Comparison of ENCODE assay signal across 1 cellular context in the genomic region with DNA sequence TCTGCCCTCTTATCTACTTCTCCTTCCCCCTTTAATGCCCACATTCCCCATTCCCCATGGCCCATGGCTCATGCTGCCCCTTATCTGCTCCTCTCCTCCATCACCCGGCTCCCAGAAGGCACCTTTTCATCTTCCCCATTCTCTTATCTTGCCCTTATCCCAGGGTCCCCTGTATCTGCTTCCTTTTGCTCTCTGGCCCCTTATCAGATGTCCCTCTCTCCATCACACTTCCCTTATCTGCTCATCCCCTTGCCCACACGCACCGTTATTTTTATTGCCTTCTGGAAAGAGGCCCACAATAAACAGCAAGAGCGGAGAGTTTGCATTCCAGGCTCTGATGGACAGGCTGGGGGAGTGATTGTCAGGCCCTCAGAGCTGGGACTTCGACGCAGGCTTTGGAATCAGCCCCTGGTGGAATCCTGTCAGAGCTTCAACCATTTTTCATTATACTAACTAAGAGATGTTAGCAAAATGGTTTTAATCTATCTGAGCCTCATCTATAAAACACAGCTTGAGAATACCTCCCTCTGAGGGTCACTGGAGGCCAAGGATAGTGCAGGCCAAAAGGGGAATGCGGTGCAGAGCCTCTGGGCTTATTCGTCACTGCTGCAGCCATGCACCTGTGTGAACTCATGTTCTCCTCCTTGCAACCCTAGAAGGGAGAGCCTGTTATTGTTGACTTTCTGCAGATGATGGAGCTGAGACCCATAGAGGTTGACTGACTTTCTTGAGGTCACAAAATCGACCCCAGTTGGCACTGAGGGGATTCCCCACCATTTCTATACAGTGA.
A peak's percentile ranks its signal among the peaks of the same experiment; 100 is the strongest.
TF ChIP-seq lines count a peak whose summit lies in the region.

No MANE protein-coding gene starts in this region.

TF ChIP-seq in K562, 482 proteins besides CTCF, POLR2A, EP300 and RAD21 (continued from another document and continues in another):
- TF ChIP-seq, protein P1, sequence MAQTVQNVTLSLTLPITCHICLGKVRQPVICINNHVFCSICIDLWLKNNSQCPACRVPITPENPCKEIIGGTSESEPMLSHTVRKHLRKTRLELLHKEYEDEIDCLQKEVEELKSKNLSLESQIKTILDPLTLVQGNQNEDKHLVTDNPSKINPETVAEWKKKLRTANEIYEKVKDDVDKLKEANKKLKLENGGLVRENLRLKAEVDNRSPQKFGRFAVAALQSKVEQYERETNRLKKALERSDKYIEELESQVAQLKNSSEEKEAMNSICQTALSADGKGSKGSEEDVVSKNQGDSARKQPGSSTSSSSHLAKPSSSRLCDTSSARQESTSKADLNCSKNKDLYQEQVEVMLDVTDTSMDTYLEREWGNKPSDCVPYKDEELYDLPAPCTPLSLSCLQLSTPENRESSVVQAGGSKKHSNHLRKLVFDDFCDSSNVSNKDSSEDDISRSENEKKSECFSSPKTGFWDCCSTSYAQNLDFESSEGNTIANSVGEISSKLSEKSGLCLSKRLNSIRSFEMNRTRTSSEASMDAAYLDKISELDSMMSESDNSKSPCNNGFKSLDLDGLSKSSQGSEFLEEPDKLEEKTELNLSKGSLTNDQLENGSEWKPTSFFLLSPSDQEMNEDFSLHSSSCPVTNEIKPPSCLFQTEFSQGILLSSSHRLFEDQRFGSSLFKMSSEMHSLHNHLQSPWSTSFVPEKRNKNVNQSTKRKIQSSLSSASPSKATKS (CRISPR knock-in tag; IDR thresholded peaks at IDR 0.05), result no peak
- TF ChIP-seq MTA2 (IDR thresholded peaks at IDR 0.05; ENCODE audit: low read depth) (peak; percentile 62), BCOR (IDR thresholded peaks at IDR 0.05) (peak; percentile 47; the same call in 1 of the 2 replicates), BCL6 (CRISPR knock-in tag; IDR thresholded peaks at IDR 0.05) (no peak), ZNF589 (CRISPR knock-in tag; IDR thresholded peaks at IDR 0.05; ENCODE audit: low read depth) (no peak), SNRNP70 (optimal IDR thresholded peaks at IDR 0.05; ENCODE audit: low read depth, low read length) (no peak), ETV1 (tag; conservative IDR thresholded peaks at IDR 0.05; ENCODE audit: low read depth) (no peak), CREBBP (IDR thresholded peaks at IDR 0.05; ENCODE audit: low read depth, low read length) (no peak), MYNN (IDR thresholded peaks at IDR 0.05) (no peak), MYNN (CRISPR knock-in tag; IDR thresholded peaks at IDR 0.05) (no peak), ZNF253 (CRISPR knock-in tag; conservative IDR thresholded peaks at IDR 0.05) (no peak), SREBF1 (IDR thresholded peaks at IDR 0.05; ENCODE audit: borderline replicate concordance, low read depth, low read length) (no peak), ZNF184 (CRISPR knock-in tag; IDR thresholded peaks at IDR 0.05) (no peak), ZNF830 (CRISPR knock-in tag; IDR thresholded peaks at IDR 0.05) (no peak), ZNF778 (CRISPR knock-in tag; IDR thresholded peaks at IDR 0.05) (no peak), SIX5 (IDR thresholded peaks at IDR 0.05; ENCODE audit: borderline replicate concordance in 1 of 2, insufficient read depth in 1 of 2, low read depth in 1 of 2, low read length in 2 of 2) (no peak), GTF2E2 (tag; IDR thresholded peaks at IDR 0.05) (no peak), RNF2 (IDR thresholded peaks at IDR 0.05) (no peak), XRCC3 (IDR thresholded peaks at IDR 0.05) (no peak), IRF2 (CRISPR knock-in tag; IDR thresholded peaks at IDR 0.05) (no peak), EGR1 (conservative IDR thresholded peaks at IDR 0.05) (no peak), SRSF1 (IDR thresholded peaks at IDR 0.05; ENCODE audit: low read depth, low read length) (no peak), ARID1B (IDR thresholded peaks at IDR 0.05) (peak; percentile 84), NR2C1 (IDR thresholded peaks at IDR 0.05) (no peak), NR2C1 (tag; IDR thresholded peaks at IDR 0.05) (no peak), MYBL2 (IDR thresholded peaks at IDR 0.05; ENCODE audit: low read depth) (no peak), MYBL2 (CRISPR knock-in tag; IDR thresholded peaks at IDR 0.05; ENCODE audit: borderline replicate concordance) (no peak), NCOA1 (IDR thresholded peaks at IDR 0.05; ENCODE audit: low read depth) (0 out of 2 replicates have a peak, but pooled peaks have one; percentile 38), GATAD2A (IDR thresholded peaks at IDR 0.05) (peak; percentile 72)
- TF ChIP-seq, protein P2, sequence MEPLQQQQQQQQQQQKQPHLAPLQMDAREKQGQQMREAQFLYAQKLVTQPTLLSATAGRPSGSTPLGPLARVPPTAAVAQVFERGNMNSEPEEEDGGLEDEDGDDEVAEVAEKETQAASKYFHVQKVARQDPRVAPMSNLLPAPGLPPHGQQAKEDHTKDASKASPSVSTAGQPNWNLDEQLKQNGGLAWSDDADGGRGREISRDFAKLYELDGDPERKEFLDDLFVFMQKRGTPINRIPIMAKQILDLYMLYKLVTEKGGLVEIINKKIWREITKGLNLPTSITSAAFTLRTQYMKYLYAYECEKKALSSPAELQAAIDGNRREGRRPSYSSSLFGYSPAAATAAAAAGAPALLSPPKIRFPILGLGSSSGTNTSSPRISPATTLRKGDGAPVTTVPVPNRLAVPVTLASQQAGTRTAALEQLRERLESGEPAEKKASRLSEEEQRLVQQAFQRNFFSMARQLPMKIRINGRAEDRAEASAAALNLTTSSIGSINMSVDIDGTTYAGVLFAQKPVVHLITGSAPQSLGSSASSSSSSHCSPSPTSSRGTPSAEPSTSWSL (CRISPR knock-in tag; IDR thresholded peaks at IDR 0.05; ENCODE audit: borderline replicate concordance), result no peak
- TF ChIP-seq, protein P3, sequence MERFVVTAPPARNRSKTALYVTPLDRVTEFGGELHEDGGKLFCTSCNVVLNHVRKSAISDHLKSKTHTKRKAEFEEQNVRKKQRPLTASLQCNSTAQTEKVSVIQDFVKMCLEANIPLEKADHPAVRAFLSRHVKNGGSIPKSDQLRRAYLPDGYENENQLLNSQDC (CRISPR knock-in tag; IDR thresholded peaks at IDR 0.05), result no peak
- TF ChIP-seq, protein P4, sequence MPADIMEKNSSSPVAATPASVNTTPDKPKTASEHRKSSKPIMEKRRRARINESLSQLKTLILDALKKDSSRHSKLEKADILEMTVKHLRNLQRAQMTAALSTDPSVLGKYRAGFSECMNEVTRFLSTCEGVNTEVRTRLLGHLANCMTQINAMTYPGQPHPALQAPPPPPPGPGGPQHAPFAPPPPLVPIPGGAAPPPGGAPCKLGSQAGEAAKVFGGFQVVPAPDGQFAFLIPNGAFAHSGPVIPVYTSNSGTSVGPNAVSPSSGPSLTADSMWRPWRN (IDR thresholded peaks at IDR 0.05; ENCODE audit: low read depth), result peak; percentile 61; the same call in 1 of the 2 replicates
- TF ChIP-seq, protein P5, sequence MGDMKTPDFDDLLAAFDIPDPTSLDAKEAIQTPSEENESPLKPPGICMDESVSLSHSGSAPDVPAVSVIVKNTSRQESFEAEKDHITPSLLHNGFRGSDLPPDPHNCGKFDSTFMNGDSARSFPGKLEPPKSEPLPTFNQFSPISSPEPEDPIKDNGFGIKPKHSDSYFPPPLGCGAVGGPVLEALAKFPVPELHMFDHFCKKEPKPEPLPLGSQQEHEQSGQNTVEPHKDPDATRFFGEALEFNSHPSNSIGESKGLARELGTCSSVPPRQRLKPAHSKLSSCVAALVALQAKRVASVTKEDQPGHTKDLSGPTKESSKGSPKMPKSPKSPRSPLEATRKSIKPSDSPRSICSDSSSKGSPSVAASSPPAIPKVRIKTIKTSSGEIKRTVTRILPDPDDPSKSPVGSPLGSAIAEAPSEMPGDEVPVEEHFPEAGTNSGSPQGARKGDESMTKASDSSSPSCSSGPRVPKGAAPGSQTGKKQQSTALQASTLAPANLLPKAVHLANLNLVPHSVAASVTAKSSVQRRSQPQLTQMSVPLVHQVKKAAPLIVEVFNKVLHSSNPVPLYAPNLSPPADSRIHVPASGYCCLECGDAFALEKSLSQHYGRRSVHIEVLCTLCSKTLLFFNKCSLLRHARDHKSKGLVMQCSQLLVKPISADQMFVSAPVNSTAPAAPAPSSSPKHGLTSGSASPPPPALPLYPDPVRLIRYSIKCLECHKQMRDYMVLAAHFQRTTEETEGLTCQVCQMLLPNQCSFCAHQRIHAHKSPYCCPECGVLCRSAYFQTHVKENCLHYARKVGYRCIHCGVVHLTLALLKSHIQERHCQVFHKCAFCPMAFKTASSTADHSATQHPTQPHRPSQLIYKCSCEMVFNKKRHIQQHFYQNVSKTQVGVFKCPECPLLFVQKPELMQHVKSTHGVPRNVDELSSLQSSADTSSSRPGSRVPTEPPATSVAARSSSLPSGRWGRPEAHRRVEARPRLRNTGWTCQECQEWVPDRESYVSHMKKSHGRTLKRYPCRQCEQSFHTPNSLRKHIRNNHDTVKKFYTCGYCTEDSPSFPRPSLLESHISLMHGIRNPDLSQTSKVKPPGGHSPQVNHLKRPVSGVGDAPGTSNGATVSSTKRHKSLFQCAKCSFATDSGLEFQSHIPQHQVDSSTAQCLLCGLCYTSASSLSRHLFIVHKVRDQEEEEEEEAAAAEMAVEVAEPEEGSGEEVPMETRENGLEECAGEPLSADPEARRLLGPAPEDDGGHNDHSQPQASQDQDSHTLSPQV (IDR thresholded peaks at IDR 0.05), result no peak
- TF ChIP-seq, protein P6, sequence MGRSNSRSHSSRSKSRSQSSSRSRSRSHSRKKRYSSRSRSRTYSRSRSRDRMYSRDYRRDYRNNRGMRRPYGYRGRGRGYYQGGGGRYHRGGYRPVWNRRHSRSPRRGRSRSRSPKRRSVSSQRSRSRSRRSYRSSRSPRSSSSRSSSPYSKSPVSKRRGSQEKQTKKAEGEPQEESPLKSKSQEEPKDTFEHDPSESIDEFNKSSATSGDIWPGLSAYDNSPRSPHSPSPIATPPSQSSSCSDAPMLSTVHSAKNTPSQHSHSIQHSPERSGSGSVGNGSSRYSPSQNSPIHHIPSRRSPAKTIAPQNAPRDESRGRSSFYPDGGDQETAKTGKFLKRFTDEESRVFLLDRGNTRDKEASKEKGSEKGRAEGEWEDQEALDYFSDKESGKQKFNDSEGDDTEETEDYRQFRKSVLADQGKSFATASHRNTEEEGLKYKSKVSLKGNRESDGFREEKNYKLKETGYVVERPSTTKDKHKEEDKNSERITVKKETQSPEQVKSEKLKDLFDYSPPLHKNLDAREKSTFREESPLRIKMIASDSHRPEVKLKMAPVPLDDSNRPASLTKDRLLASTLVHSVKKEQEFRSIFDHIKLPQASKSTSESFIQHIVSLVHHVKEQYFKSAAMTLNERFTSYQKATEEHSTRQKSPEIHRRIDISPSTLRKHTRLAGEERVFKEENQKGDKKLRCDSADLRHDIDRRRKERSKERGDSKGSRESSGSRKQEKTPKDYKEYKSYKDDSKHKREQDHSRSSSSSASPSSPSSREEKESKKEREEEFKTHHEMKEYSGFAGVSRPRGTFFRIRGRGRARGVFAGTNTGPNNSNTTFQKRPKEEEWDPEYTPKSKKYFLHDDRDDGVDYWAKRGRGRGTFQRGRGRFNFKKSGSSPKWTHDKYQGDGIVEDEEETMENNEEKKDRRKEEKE (IDR thresholded peaks at IDR 0.05; ENCODE audit: borderline replicate concordance in 1 of 2, control insufficient read depth in 1 of 2, low read depth in 2 of 2, low read length in 1 of 2), result no peak
- TF ChIP-seq, protein P7, sequence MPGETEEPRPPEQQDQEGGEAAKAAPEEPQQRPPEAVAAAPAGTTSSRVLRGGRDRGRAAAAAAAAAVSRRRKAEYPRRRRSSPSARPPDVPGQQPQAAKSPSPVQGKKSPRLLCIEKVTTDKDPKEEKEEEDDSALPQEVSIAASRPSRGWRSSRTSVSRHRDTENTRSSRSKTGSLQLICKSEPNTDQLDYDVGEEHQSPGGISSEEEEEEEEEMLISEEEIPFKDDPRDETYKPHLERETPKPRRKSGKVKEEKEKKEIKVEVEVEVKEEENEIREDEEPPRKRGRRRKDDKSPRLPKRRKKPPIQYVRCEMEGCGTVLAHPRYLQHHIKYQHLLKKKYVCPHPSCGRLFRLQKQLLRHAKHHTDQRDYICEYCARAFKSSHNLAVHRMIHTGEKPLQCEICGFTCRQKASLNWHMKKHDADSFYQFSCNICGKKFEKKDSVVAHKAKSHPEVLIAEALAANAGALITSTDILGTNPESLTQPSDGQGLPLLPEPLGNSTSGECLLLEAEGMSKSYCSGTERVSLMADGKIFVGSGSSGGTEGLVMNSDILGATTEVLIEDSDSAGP (CRISPR knock-in tag; IDR thresholded peaks at IDR 0.05), result no peak
- TF ChIP-seq, protein P8, sequence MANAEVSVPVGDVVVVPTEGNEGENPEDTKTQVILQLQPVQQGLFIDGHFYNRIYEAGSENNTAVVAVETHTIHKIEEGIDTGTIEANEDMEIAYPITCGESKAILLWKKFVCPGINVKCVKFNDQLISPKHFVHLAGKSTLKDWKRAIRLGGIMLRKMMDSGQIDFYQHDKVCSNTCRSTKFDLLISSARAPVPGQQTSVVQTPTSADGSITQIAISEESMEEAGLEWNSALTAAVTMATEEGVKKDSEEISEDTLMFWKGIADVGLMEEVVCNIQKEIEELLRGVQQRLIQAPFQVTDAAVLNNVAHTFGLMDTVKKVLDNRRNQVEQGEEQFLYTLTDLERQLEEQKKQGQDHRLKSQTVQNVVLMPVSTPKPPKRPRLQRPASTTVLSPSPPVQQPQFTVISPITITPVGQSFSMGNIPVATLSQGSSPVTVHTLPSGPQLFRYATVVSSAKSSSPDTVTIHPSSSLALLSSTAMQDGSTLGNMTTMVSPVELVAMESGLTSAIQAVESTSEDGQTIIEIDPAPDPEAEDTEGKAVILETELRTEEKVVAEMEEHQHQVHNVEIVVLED (CRISPR knock-in tag; IDR thresholded peaks at IDR 0.05), result 0 out of 2 replicates have a peak, but pooled peaks have one; percentile 25
- TF ChIP-seq, protein P9, sequence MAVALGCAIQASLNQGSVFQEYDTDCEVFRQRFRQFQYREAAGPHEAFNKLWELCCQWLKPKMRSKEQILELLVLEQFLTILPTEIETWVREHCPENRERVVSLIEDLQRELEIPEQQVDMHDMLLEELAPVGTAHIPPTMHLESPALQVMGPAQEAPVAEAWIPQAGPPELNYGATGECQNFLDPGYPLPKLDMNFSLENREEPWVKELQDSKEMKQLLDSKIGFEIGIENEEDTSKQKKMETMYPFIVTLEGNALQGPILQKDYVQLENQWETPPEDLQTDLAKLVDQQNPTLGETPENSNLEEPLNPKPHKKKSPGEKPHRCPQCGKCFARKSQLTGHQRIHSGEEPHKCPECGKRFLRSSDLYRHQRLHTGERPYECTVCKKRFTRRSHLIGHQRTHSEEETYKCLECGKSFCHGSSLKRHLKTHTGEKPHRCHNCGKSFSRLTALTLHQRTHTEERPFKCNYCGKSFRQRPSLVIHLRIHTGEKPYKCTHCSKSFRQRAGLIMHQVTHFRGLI (CRISPR knock-in tag; IDR thresholded peaks at IDR 0.05), result no peak
